ENCODE assay signal across 10 cellular contexts in genomic region chr5:151202381-151203139, GRCh38. TPM values are rescaled to one million over a fixed set of nuclear protein-coding genes. Genes with fewer than 3 reads are reported as not detected.
DNase-seq lines count a peak whose midpoint lies in the region; ATAC-seq and TF ChIP-seq lines count a peak whose summit lies in the region.
"Had no signal": no experiment of that assay in that cellular context is flagged by ENCODE, and none has a peak within 500 bp of the region (broad histone marks: within the 10 kb centered on the region; RNA-seq: fewer than 3 reads in every experiment).

No MANE protein-coding gene starts in this region.

- peak overlapping the region; percentile 85 to 93 (median 90) for H3K27ac Mint-ChIP-seq in CD4-positive, alpha-beta memory T cell
- H3K27ac Mint-ChIP-seq in activated naive CD8-positive, alpha-beta T cell treated with anti-CD3 and anti-CD28 coated beads for 36 hours, result peak overlapping the region; percentile 90
- H3K27ac Mint-ChIP-seq in memory B cell, result no peak overlapping the region

- no peaks in the 10 kb centered on the region for H3K27me3 Mint-ChIP-seq in CD4-positive, alpha-beta memory T cell
- no peaks in the 10 kb centered on the region for H3K27me3 Mint-ChIP-seq in activated naive CD8-positive, alpha-beta T cell treated with anti-CD3 and anti-CD28 coated beads for 36 hours
- no peaks in the 10 kb centered on the region for H3K27me3 Mint-ChIP-seq in memory B cell

- H3K9me3 ChIP-seq in CD4-positive, alpha-beta memory T cell (ENCODE audit: control insufficient read depth in 1 of 2, low read length in 2 of 2), result no peaks in the 10 kb centered on the region
- H3K9me3 ChIP-seq in Loucy (ENCODE audit: insufficient read depth, low read depth, low read length), result no peaks in the 10 kb centered on the region

- H4K20me1 ChIP-seq in Loucy (ENCODE audit: insufficient read depth, low read length, poor library complexity, severe bottlenecking), result no peaks in the 10 kb centered on the region

- DNase-seq in CD4-positive, alpha-beta memory T cell, result peak in 1 of 5 donors; percentile 74
- DNase-seq in activated naive CD8-positive, alpha-beta T cell treated with anti-CD3 and anti-CD28 coated beads for 36 hours, result peak; percentile 52
- DNase-seq in memory B cell (ENCODE audit: low spot score in 2 of 2), result no peak
- DNase-seq in DMS153 treated with DMSO at 0.1 percent for 48 hours (lab: John Stamatoyannopoulos, UW; ENCODE audit: unreplicated experiment), result no peak
- no peak for DNase-seq in NCI-H345 treated with DMSO at 0.1 percent for 48 hours (lab: John Stamatoyannopoulos, UW; ENCODE audit: unreplicated experiment)
- DNase-seq in NCI-H1436 (lab: John Stamatoyannopoulos, UW), result no peak
- DNase-seq: NCI-H1105 had no signal

- TF ChIP-seq CTCF in Loucy (conservative IDR thresholded peaks at IDR 0.05; ENCODE audit: low read length), result no peak

- no peaks in the 10 kb centered on the region for H3K27me3 ChIP-seq in CD4-positive, alpha-beta memory T cell (ENCODE audit: insufficient read depth, low read length)
- no peaks in the 10 kb centered on the region for H3K27me3 ChIP-seq in Loucy (ENCODE audit: insufficient read depth, low read length, poor library complexity, severe bottlenecking)

- H3F3A ChIP-seq in Loucy (ENCODE audit: low read depth), result no peaks in the 10 kb centered on the region; the same call in 1 of the 2 replicates

- intact Hi-C loops in CD4-positive, alpha-beta memory T cell (cut with micrococcal nuclease), result loop anchor here (5.0 kb wide), 1 partner anchor 35 kb away; no protein-coding TSS in a partner anchor

- peak overlapping the region; percentile 25 for H3K27ac ChIP-seq in CD4-positive, alpha-beta memory T cell (ENCODE audit: low read depth, low read length)

- H3K36me3 Mint-ChIP-seq in CD4-positive, alpha-beta memory T cell, result peaks cover 41 to 52% of the 10 kb centered on the region in 2 donors
- H3K36me3 Mint-ChIP-seq in activated naive CD8-positive, alpha-beta T cell treated with anti-CD3 and anti-CD28 coated beads for 36 hours, result peaks cover 29% of the 10 kb centered on the region
- peaks cover 27% of the 10 kb centered on the region for H3K36me3 Mint-ChIP-seq in memory B cell

- H3K79me2 ChIP-seq in Loucy (ENCODE audit: insufficient read depth, low read length), result no peaks in the 10 kb centered on the region

- H3K4me1 ChIP-seq in CD4-positive, alpha-beta memory T cell (ENCODE audit: insufficient read depth, low read length), result peaks cover 32% of the 10 kb centered on the region
- peaks cover 9% of the 10 kb centered on the region for H3K4me1 ChIP-seq in Loucy (ENCODE audit: insufficient read depth, low read length, poor library complexity, severe bottlenecking)

- peaks cover 33% of the 10 kb centered on the region for H3K36me3 ChIP-seq in CD4-positive, alpha-beta memory T cell (ENCODE audit: insufficient read depth, low read length)
- peaks cover 6% of the 10 kb centered on the region; the same call in 1 of the 2 replicates for H3K36me3 ChIP-seq in Loucy (ENCODE audit: insufficient read depth, low read length)

- CTCF ChIA-PET in CD4-positive, alpha-beta memory T cell (lab: Charles Lee; ENCODE audit: partially characterized antibody), result interaction anchor here (0.9 to 4.5 kb wide), 7 partner anchors 13 to 151 kb away, joined by 3 to 22 read pairs (median 8); partner anchors contain the start of gene CCDC69

- no peaks in the 10 kb centered on the region for H3K9me3 Mint-ChIP-seq in CD4-positive, alpha-beta memory T cell
- no peaks in the 10 kb centered on the region for H3K9me3 Mint-ChIP-seq in activated naive CD8-positive, alpha-beta T cell treated with anti-CD3 and anti-CD28 coated beads for 36 hours
- no peaks in the 10 kb centered on the region for H3K9me3 Mint-ChIP-seq in memory B cell

- H3K4me3 ChIP-seq in CD4-positive, alpha-beta memory T cell (ENCODE audit: low read length in 2 of 2), result no peak overlapping the region
- no peak overlapping the region for H3K4me3 ChIP-seq in Loucy (ENCODE audit: low read length, poor library complexity, severe bottlenecking)
- H3K4me3 ChIP-seq: skin epidermis had no signal

- peak overlapping the region; percentile 45 for H3K4me2 ChIP-seq in Loucy (ENCODE audit: low read depth, low read length, poor library complexity, severe bottlenecking)

- POLR2A ChIA-PET in CD4-positive, alpha-beta memory T cell (lab: Charles Lee; ENCODE audit: partially characterized antibody), result interaction anchor here (0.7 to 5.5 kb wide), 11 partner anchors 10 to 568 kb away, joined by 3 to 67 read pairs (median 3); partner anchors contain the start of genes ANXA6, CCDC69 and GM2A

- H3K4me3 Mint-ChIP-seq in CD4-positive, alpha-beta memory T cell, result peak overlapping the region in 7 of 8 donors; percentile 28 to 76 (median 55)
- peak overlapping the region; percentile 45 for H3K4me3 Mint-ChIP-seq in activated naive CD8-positive, alpha-beta T cell treated with anti-CD3 and anti-CD28 coated beads for 36 hours
- H3K4me3 Mint-ChIP-seq in memory B cell, result peak overlapping the region; percentile 32

- H3K9me2 ChIP-seq in Loucy (replicated peaks; ENCODE audit: low read depth, low read length), result no peaks in the 10 kb centered on the region

- no peak overlapping the region for H3K9ac ChIP-seq in Loucy (ENCODE audit: low read depth, low read length, poor library complexity, severe bottlenecking)

- no peak overlapping the region for H2AFZ ChIP-seq in Loucy (ENCODE audit: low read length)

- peak; percentile 91 for ATAC-seq in memory B cell (ENCODE audit: low read depth)
- no peak for ATAC-seq in GM18873 (IDR thresholded peaks at IDR 0.05; ENCODE audit: low FRiP score, unreplicated experiment)

- peaks cover 25 to 46% (median 33%) of the 10 kb centered on the region in 4 donors for H3K4me1 Mint-ChIP-seq in CD4-positive, alpha-beta memory T cell
- peaks cover 56% of the 10 kb centered on the region for H3K4me1 Mint-ChIP-seq in activated naive CD8-positive, alpha-beta T cell treated with anti-CD3 and anti-CD28 coated beads for 36 hours
- H3K4me1 Mint-ChIP-seq in memory B cell, result peaks cover 17% of the 10 kb centered on the region

RNA-seq across cellular contexts. Expression of gene CCDC69, which starts 21.3 kb away (rescaled TPM):
- total RNA-seq in CD4-positive, alpha-beta memory T cell, result 10 to 100 TPM; 93.5 to 93.9 TPM
- 10 to 100 TPM; 38.9 to 83.0 TPM for polyA plus RNA-seq in CD4-positive, alpha-beta memory T cell
- total RNA-seq in activated naive CD8-positive, alpha-beta T cell treated with anti-CD3 and anti-CD28 coated beads for 36 hours, result 10 to 100 TPM; 27.5 to 29.6 TPM

RNA-seq across cellular contexts. Expression of gene ANXA6, which starts 45.0 kb away (rescaled TPM):
- total RNA-seq in CD4-positive, alpha-beta memory T cell, result 100 to 1,000 TPM; 318 to 342 TPM
- polyA plus RNA-seq in CD4-positive, alpha-beta memory T cell, result 100 to 1,000 TPM; 229 to 330 TPM
- total RNA-seq in activated naive CD8-positive, alpha-beta T cell treated with anti-CD3 and anti-CD28 coated beads for 36 hours, result 100 to 1,000 TPM; 407 to 417 TPM

RNA-seq across cellular contexts. Expression of gene GM2A, which starts 50.4 kb away (rescaled TPM):
- 10 to 100 TPM; 20.4 to 23.1 TPM for total RNA-seq in CD4-positive, alpha-beta memory T cell
- polyA plus RNA-seq in CD4-positive, alpha-beta memory T cell, result 1 to 10 TPM; 4.3 to 5.6 TPM
- 10 to 100 TPM; 18.0 to 18.8 TPM for total RNA-seq in activated naive CD8-positive, alpha-beta T cell treated with anti-CD3 and anti-CD28 coated beads for 36 hours
